8 cellular contexts compared by ENCODE assay signal in genomic region chr11:14642873-14643696, GRCh38. TPM values are rescaled to one million over a fixed set of nuclear protein-coding genes. Genes with fewer than 3 reads are reported as not detected.
DNase-seq lines count a peak whose midpoint lies in the region; ATAC-seq and TF ChIP-seq lines count a peak whose summit lies in the region.

No MANE protein-coding gene starts in this region.

- no peak overlapping the region for H2BK120ac ChIP-seq in neuronal stem cell (ENCODE audit: low read depth, low read length)

- H3K36me3 ChIP-seq in PC-3 (ENCODE audit: low read depth, low read length) (no peaks in the 10 kb centered on the region), ectodermal cell (ENCODE audit: control insufficient read depth, insufficient read depth, low read length) (no peaks in the 10 kb centered on the region), neuronal stem cell (replicated peaks in 1 of 2; ENCODE audit: control insufficient read depth in 2 of 2, insufficient read depth in 2 of 2, low read length in 2 of 2) (peaks cover 0 to 2% of the 10 kb centered on the region in 2 donors)

- H3K9me2 ChIP-seq in PC-3 (replicated peaks; ENCODE audit: low read length), result no peaks in the 10 kb centered on the region

- CTCF ChIA-PET in PC-3 (lab: Charles Lee), result no interaction called here

- H3K27ac ChIP-seq in PC-3 (ENCODE audit: low read length) (no peak overlapping the region), ectodermal cell (ENCODE audit: insufficient read depth, low read depth, low read length, poor library complexity, severe bottlenecking) (no peak overlapping the region), neuronal stem cell (replicated peaks; ENCODE audit: low read length) (no peak overlapping the region)

- H2AK5ac ChIP-seq in neuronal stem cell (ENCODE audit: low read depth, low read length), result no peak overlapping the region

- H3K27me3 ChIP-seq in PC-3 (ENCODE audit: low read length) (peaks cover 70% of the 10 kb centered on the region), ectodermal cell (ENCODE audit: control insufficient read depth, insufficient read depth, low read length, poor library complexity, severe bottlenecking) (peaks cover 36% of the 10 kb centered on the region), neuronal stem cell (ENCODE audit: control insufficient read depth in 3 of 3, insufficient read depth in 3 of 3, low read depth in 1 of 3, low read length in 3 of 3) (peaks cover 0 to 2% (median 0%) of the 10 kb centered on the region in 3 experiments)

- no peak overlapping the region for H4K91ac ChIP-seq in neuronal stem cell (ENCODE audit: low read depth, low read length, poor library complexity)

- no peak overlapping the region for H3K9ac ChIP-seq in PC-3 (ENCODE audit: low read length)
- H3K9ac ChIP-seq in neuronal stem cell (ENCODE audit: low read depth, low read length, poor library complexity), result peak overlapping the region; percentile 82

- no peaks in the 10 kb centered on the region for H3F3A ChIP-seq in PC-3 (ENCODE audit: low read length, unreplicated experiment)

- H3K79me2 ChIP-seq in PC-3 (ENCODE audit: low read length), result no peaks in the 10 kb centered on the region

- H3K14ac ChIP-seq in neuronal stem cell (ENCODE audit: low read length), result no peak overlapping the region

- H3K23ac ChIP-seq in neuronal stem cell (ENCODE audit: low read depth, low read length, poor library complexity), result peak overlapping the region; percentile 99

- DNase-seq in G401 (ENCODE audit: low spot score) (peak; percentile 20), PC-3 (no peak), neuronal stem cell (ENCODE audit: low spot score) (no peak), SW480 (ENCODE audit: low spot score) (no peak), Ammon's horn (ENCODE audit: low spot score) (no peak), NCI-H774 (lab: John Stamatoyannopoulos, UW) (no peak), NCI-H146 treated with DMSO at 0.1 percent for 48 hours (lab: John Stamatoyannopoulos, UW; ENCODE audit: unreplicated experiment) (no peak)

- no TSS peak for BruUV-seq in PC-3 (replicated peaks; lab: Mats Ljungman, UMichigan)

- in situ Hi-C loops in G401 (cut with HindIII; ENCODE audit: low sequenced_read_pairs), result no loop called here

- no peak overlapping the region for H4K8ac ChIP-seq in neuronal stem cell (ENCODE audit: low read depth, low read length)

- no peak for TF ChIP-seq CTCF in PC-3 (conservative IDR thresholded peaks at IDR 0.05; ENCODE audit: low read depth, low read length)

- peak overlapping the region; percentile 97 for H3K4me2 ChIP-seq in PC-3 (ENCODE audit: low read length)
- peak overlapping the region; percentile 83 for H3K4me2 ChIP-seq in neuronal stem cell (ENCODE audit: insufficient read depth, low read length, poor library complexity, severe bottlenecking)

- H3K79me1 ChIP-seq in neuronal stem cell (ENCODE audit: low read depth, low read length), result peaks cover 5% of the 10 kb centered on the region

- H2BK12ac ChIP-seq in neuronal stem cell (ENCODE audit: low read length), result no peak overlapping the region

- no peak overlapping the region for H2BK5ac ChIP-seq in neuronal stem cell (ENCODE audit: low read length)

- intact Hi-C loops in PC-3 (cut with micrococcal nuclease), result loop anchor here (5.0 to 10.0 kb wide), 2 partner anchors 106 to 252 kb away; partner anchors contain the start of gene CYP2R1

- H3K4me3 ChIP-seq in PC-3 (ENCODE audit: low read length) (peak overlapping the region; percentile 68; the same call in 1 of the 2 replicates), ectodermal cell (ENCODE audit: insufficient read depth, low read depth, low read length) (peak overlapping the region; percentile 69), neuronal stem cell (ENCODE audit: low read length in 2 of 2) (peak overlapping the region; percentile 88 to 98)

- no peaks in the 10 kb centered on the region for H3K9me3 ChIP-seq in PC-3 (ENCODE audit: low read length)
- H3K9me3 ChIP-seq in ectodermal cell (ENCODE audit: control insufficient read depth, low read length), result no peaks in the 10 kb centered on the region
- no peaks in the 10 kb centered on the region for H3K9me3 ChIP-seq in neuronal stem cell (replicated peaks in 1 of 2; ENCODE audit: control insufficient read depth in 2 of 2, insufficient read depth in 1 of 2, low read depth in 1 of 2, low read length in 2 of 2)

- WGBS in ectodermal cell, 2 experiments, result 31% methylated on average over 52 of the region's 52 CpGs
- WGBS in neuronal stem cell (ENCODE audit: extremely low coverage in 2 of 2, insufficient read length in 2 of 2, insufficient replicate concordance in 1 of 2), 2 donors, result no CpG with 5 or more reads among the region's 52 CpGs

- peaks cover 5% of the 10 kb centered on the region; the same call in 1 of the 2 replicates for H3K4me1 ChIP-seq in PC-3 (ENCODE audit: insufficient read depth, low read length)
- H3K4me1 ChIP-seq in ectodermal cell (ENCODE audit: control insufficient read depth, insufficient read depth, low read length), result peaks cover 9% of the 10 kb centered on the region
- peaks cover 3 to 4% of the 10 kb centered on the region in 2 donors for H3K4me1 ChIP-seq in neuronal stem cell (ENCODE audit: control insufficient read depth in 2 of 2, insufficient read depth in 1 of 2, low read depth in 1 of 2, low read length in 2 of 2)

- POLR2A ChIA-PET in PC-3 (lab: Charles Lee; ENCODE audit: unreplicated experiment), result no interaction called here

- H2BK15ac ChIP-seq in neuronal stem cell (ENCODE audit: low read length), result peak overlapping the region; percentile 72

- ATAC-seq in PC-3, result no peak

- peak overlapping the region; percentile 97 for H3K18ac ChIP-seq in neuronal stem cell (ENCODE audit: low read length)

- H2AFZ ChIP-seq in PC-3 (ENCODE audit: low read length) (no peak overlapping the region; the same call in 1 of the 2 replicates), neuronal stem cell (ENCODE audit: low read length) (peak overlapping the region; percentile 99)

- no peaks in the 10 kb centered on the region for H4K20me1 ChIP-seq in PC-3 (ENCODE audit: low read length)

- H3K4ac ChIP-seq in neuronal stem cell (ENCODE audit: low read length), result no peak overlapping the region

RNA-seq across cellular contexts. Expression of gene PDE3B, which starts 0.5 kb away (rescaled TPM):
- total RNA-seq in G401 (2014; rRNA removed; shearing (Covaris generic)), result 6.5 and 9.8 TPM in 2 replicates
- 0.11 TPM in 1 of 2 replicates, not detected in the other for total RNA-seq in PC-3 (2014; rRNA removed)
- 15.1 TPM for polyA plus RNA-seq in ectodermal cell (2013, experiment 1 of 4)
- 13.4 TPM for polyA plus RNA-seq in ectodermal cell (2013, experiment 2 of 4)
- 13.1 TPM for polyA plus RNA-seq in ectodermal cell (2013, experiment 3 of 4)
- 11.9 TPM for polyA plus RNA-seq in ectodermal cell (2013, experiment 4 of 4)
- 7.1 TPM for polyA plus RNA-seq in neuronal stem cell (2013, experiment 1 of 2)
- polyA plus RNA-seq in neuronal stem cell (2013, experiment 2 of 2), result 7.5 TPM
